10 cellular contexts compared by ENCODE assay signal in the genomic region with DNA sequence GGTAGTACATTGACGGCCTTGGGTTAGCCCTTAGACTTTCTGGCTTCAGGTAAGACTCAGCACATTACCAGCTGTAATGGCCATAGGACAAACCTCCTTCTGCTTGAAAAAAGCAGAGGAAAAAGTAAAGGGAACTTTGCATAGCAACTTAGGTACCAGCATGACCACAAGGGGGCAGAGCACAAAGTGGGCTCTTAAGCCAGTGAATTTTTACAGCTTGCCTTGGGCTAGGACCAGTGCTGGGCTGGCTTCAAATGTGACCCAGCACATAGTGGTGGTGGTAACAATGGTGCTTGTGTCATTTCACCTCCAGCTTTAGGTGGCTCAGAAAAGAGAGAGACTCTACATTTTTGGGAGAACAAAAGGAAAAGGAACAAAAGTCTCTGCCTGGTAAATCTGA.
A peak's percentile ranks its signal among the peaks of the same experiment; 100 is the strongest.
DNase-seq lines count a peak whose midpoint lies in the region; ATAC-seq, FAIRE-seq and TF ChIP-seq lines count a peak whose summit lies in the region.
"Had no signal": no experiment of that assay in that cellular context is flagged by ENCODE, and none has a peak within 500 bp of the region (broad histone marks: within the 10 kb centered on the region; RNA-seq: fewer than 3 reads in every experiment).

No MANE protein-coding gene starts in this region.

- DNase-seq in GM12864 (ENCODE audit: low read depth): no peak
- peak; percentile 73 for DNase-seq in HT-29 (ENCODE audit: low spot score)
- no peak for DNase-seq in GM12878 (ENCODE audit: low read depth, low spot score)
- no peak for DNase-seq in lung (ENCODE audit: low spot score)
- DNase-seq in GM12891 (ENCODE audit: insufficient read length, low spot score): no peak
- no peak for DNase-seq in amygdala (lab: John Stamatoyannopoulos, UW)
- DNase-seq: activated effector memory CD4-positive, alpha-beta T cell treated with anti-CD3 and anti-CD28 coated beads, Interleukin-2, amount 50 U/mL, for 16 hours had no signal

- in situ Hi-C loops in GM12878 (cut with MboI): no loop called here

- H3K36me3 ChIP-seq in GM12878 (ENCODE audit: control insufficient read depth in 2 of 2, insufficient read depth in 2 of 2, low read length in 1 of 2) (no peaks in the 10 kb centered on the region), lung (ENCODE audit: control insufficient read depth in 2 of 2, insufficient read depth in 2 of 2, low read length in 2 of 2) (no peaks in the 10 kb centered on the region)
- H3K36me3 ChIP-seq: SJSA1 had no signal

- no peaks in the 10 kb centered on the region for H3K27me3 ChIP-seq in GM12878 (replicated peaks in 1 of 2; ENCODE audit: control insufficient read depth in 2 of 2, insufficient read depth in 2 of 2, low read length in 1 of 2)
- H3K27me3 ChIP-seq in lung (ENCODE audit: control insufficient read depth, insufficient read depth): no peaks in the 10 kb centered on the region
- H3K27me3 ChIP-seq: SJSA1 had no signal

- H3K79me2 ChIP-seq in GM12878 (ENCODE audit: control insufficient read depth, insufficient read depth, low read length): no peaks in the 10 kb centered on the region

- TF ChIP-seq RAD21 in GM12878 (IDR thresholded peaks at IDR 0.05; ENCODE audit: insufficient read depth, low read depth, low read length): no peak

- ATAC-seq in GM12878 (peak; percentile 62), lung (ENCODE audit: insufficient read depth, low FRiP score) (peak; percentile 34), HG03139 (IDR thresholded peaks at IDR 0.05; ENCODE audit: unreplicated experiment) (no peak), HG03571 (IDR thresholded peaks at IDR 0.05; ENCODE audit: unreplicated experiment) (no peak)

- peak; percentile 12 for TF ChIP-seq CTCF in GM12864 (IDR thresholded peaks at IDR 0.05; ENCODE audit: low read depth, low read length, missing control alignments)
- TF ChIP-seq CTCF in GM12878 (IDR thresholded peaks at IDR 0.05 in 2 of 3, conservative IDR thresholded peaks at IDR 0.05 in 1 of 3; ENCODE audit: control insufficient read depth in 2 of 3, extremely low read depth in 1 of 3, insufficient read depth in 1 of 3, low read depth in 3 of 3, low read length in 3 of 3): peak; percentile 34 to 48 (median 38); a peak in 4 of 6 replicates
- no peak for TF ChIP-seq CTCF in lung (IDR thresholded peaks at IDR 0.05; ENCODE audit: control extremely low read depth, extremely low read depth)

- FAIRE-seq in GM12878 (lab: Jason Lieb, UNC): no peak
- FAIRE-seq in GM12891 (lab: Jason Lieb, UNC): no peak

- SMC1A ChIA-PET in GM12878 (lab: Charles Lee; ENCODE audit: uncharacterized antibody, unreplicated experiment): no interaction called here

- intact Hi-C loops in GM12878 (cut with micrococcal nuclease; ENCODE audit: unreplicated experiment): loop anchor here (5.0 to 10.0 kb wide), 2 partner anchors 79 to 1031 kb away; no protein-coding TSS in a partner anchor

- POLR2A ChIA-PET in GM12878 (lab: Charles Lee): no interaction called here

- H3K9ac ChIP-seq in GM12878 (ENCODE audit: control insufficient read depth, insufficient read depth, low read length): no peak overlapping the region

- TF ChIP-seq POLR2A in GM12878 (IDR thresholded peaks at IDR 0.05; ENCODE audit: low read depth, low read length) (no peak), GM12891 (IDR thresholded peaks at IDR 0.05; ENCODE audit: low read depth, low read length) (no peak)

- H3K4me1 ChIP-seq in GM12878 (ENCODE audit: control insufficient read depth, insufficient read depth, low read length) (no peaks in the 10 kb centered on the region), lung (ENCODE audit: control insufficient read depth in 2 of 2, insufficient read depth in 2 of 2, low read length in 2 of 2) (no peaks in the 10 kb centered on the region)
- H3K4me1 ChIP-seq: SJSA1 had no signal

- 26% methylated on average over 1 of the region's 1 CpG for WGBS in GM12878 (ENCODE audit: insufficient coverage, insufficient replicate concordance, low lambda C conversion rate, missing lambda C conversion rate)
- WGBS in lung, 2 donors: 56 to 86% methylated on average over 1 of the region's 1 CpG

- no peaks in the 10 kb centered on the region for H4K20me1 ChIP-seq in GM12878 (ENCODE audit: control insufficient read depth, insufficient read depth)

- no TSS peak for BruUV-seq in GM12878 (replicated peaks; lab: Mats Ljungman, UMichigan)

- no peak overlapping the region for H3K4me2 ChIP-seq in GM12878 (ENCODE audit: control insufficient read depth, insufficient read depth)

- no peak for TF ChIP-seq EP300 in GM12878 (IDR thresholded peaks at IDR 0.05; ENCODE audit: borderline replicate concordance in 1 of 2, control insufficient read depth in 1 of 2, low read depth in 2 of 2, low read length in 2 of 2)

- RAD21 ChIA-PET in GM12878 (lab: Charles Lee; ENCODE audit: unreplicated experiment): no interaction called here

- CTCF ChIA-PET in GM12878 (lab: Yijun Ruan, JAX): interaction anchor here (0.9 to 2.4 kb wide), 7 partner anchors 9 to 94 kb away, joined by 3 to 8 read pairs (median 4); no protein-coding TSS in a partner anchor

- no peak overlapping the region for H2AFZ ChIP-seq in GM12878 (ENCODE audit: control insufficient read depth, low read depth, low read length)

- H3K4me3 ChIP-seq in GM12864 (ENCODE audit: low read depth, low read length) (no peak overlapping the region), GM12878 (no peak overlapping the region), lung (no peak overlapping the region)
- H3K4me3 ChIP-seq: SJSA1 had no signal

- H3K9me3 ChIP-seq in GM12878 (replicated peaks; ENCODE audit: control insufficient read depth, insufficient read depth, low read length) (no peaks in the 10 kb centered on the region), lung (ENCODE audit: control insufficient read depth in 2 of 2, insufficient read depth in 1 of 2, low read length in 1 of 2) (no peaks in the 10 kb centered on the region)
- H3K9me3 ChIP-seq: SJSA1 had no signal

- H3K27ac ChIP-seq in GM12878 (ENCODE audit: control insufficient read depth, insufficient read depth) (no peak overlapping the region), lung (ENCODE audit: low read depth in 1 of 2, low read length in 1 of 2) (no peak overlapping the region)
- H3K27ac ChIP-seq: SJSA1 had no signal

TF ChIP-seq in GM12878, 131 proteins besides CTCF, POLR2A, EP300 and RAD21:
- TF ChIP-seq SMAD1 (IDR thresholded peaks at IDR 0.05; ENCODE audit: low read depth, partially characterized antibody): no peak
- TF ChIP-seq JUND (IDR thresholded peaks at IDR 0.05; ENCODE audit: low read depth, low read length): no peak
- TF ChIP-seq GABPA (IDR thresholded peaks at IDR 0.05; ENCODE audit: low read depth): no peak

TF ChIP-seq in GM12891, 5 proteins besides CTCF, POLR2A, EP300 and RAD21:
- TF ChIP-seq POLR2AphosphoS5 (IDR thresholded peaks at IDR 0.05; ENCODE audit: low read depth, low read length) (no peak), POU2F2 (IDR thresholded peaks at IDR 0.05; ENCODE audit: low read depth, low read length) (no peak), PAX5 (IDR thresholded peaks at IDR 0.05; ENCODE audit: insufficient read depth, low read length, severe bottlenecking) (no peak), SPI1 (IDR thresholded peaks at IDR 0.05; ENCODE audit: low read depth, low read length) (no peak), TAF1 (IDR thresholded peaks at IDR 0.05; ENCODE audit: low read depth, low read length) (no peak)

Comparison
In these comparisons a context has a peak if more than half of its experiments do, and no peak if none do; other contexts are left out.
1. ATAC-seq: peak in GM12878 (single experiment) and lung (single experiment); none in HG03139 (single experiment) and HG03571 (single experiment).